ENCODE assay signal across 11 cellular contexts in genomic region chr3:130480736-130481135, GRCh38. TPM values are rescaled to one million over a fixed set of nuclear protein-coding genes. Genes with fewer than 3 reads are reported as not detected.
A peak's percentile ranks its signal among the peaks of the same experiment; 100 is the strongest.
DNase-seq lines count a peak whose midpoint lies in the region; ATAC-seq, FAIRE-seq and TF ChIP-seq lines count a peak whose summit lies in the region.
"Had no signal": no experiment of that assay in that cellular context is flagged by ENCODE, and none has a peak within 500 bp of the region (broad histone marks: within the 10 kb centered on the region; RNA-seq: fewer than 3 reads in every experiment).

No MANE protein-coding gene starts in this region.

- TF ChIP-seq CTCF in A549 (IDR thresholded peaks at IDR 0.05) = 0 out of 3 replicates have a peak, but pooled peaks have one; percentile 8

- H3K4me2 ChIP-seq in A549 = no peak overlapping the region

- TF ChIP-seq POLR2A in A549 (IDR thresholded peaks at IDR 0.05; ENCODE audit: low read length) (no peak), H54 (IDR thresholded peaks at IDR 0.05; ENCODE audit: low read depth, low read length) (no peak)

- POLR2A ChIA-PET in A549 (lab: Yijun Ruan, JAX) = no interaction called here
- POLR2A ChIA-PET in naive thymus-derived CD4-positive, alpha-beta T cell (lab: Charles Lee) = no interaction called here

- no peaks in the 10 kb centered on the region for H3K36me3 ChIP-seq in adipocyte (ENCODE audit: control insufficient read depth, insufficient read depth, low read length, severe bottlenecking)
- no peaks in the 10 kb centered on the region for H3K36me3 ChIP-seq in iPS DF 6.9 (ENCODE audit: control insufficient read depth, insufficient read depth, low read length)
- no peaks in the 10 kb centered on the region for H3K36me3 ChIP-seq in naive thymus-derived CD4-positive, alpha-beta T cell (ENCODE audit: control insufficient read depth in 2 of 3, insufficient read depth in 3 of 3, low read length in 3 of 3)

- H3K27ac ChIP-seq in A549 (no peak overlapping the region), iPS DF 6.9 (ENCODE audit: low read length) (no peak overlapping the region)
- H3K27ac ChIP-seq in naive thymus-derived CD4-positive, alpha-beta T cell (ENCODE audit: low read depth, low read length) = no peak overlapping the region

- H3K36me3 Mint-ChIP-seq in naive thymus-derived CD4-positive, alpha-beta T cell = no peaks in the 10 kb centered on the region

- WGBS in A549 (ENCODE audit: missing lambda C conversion rate) = 0% methylated on average over 4 of the region's 4 CpGs
- WGBS in iPS DF 6.9 (ENCODE audit: insufficient coverage, insufficient read length) = no CpG with 5 or more reads among the region's 4 CpGs

- DNase-seq in A549 (ENCODE audit: low read depth in 1 of 2, low spot score in 1 of 2) (peak; percentile 9 to 45), H54 (ENCODE audit: insufficient read length, low spot score) (no peak), adipocyte (ENCODE audit: low read depth) (peak; percentile 90), iPS DF 6.9 (ENCODE audit: low read depth, low spot score) (peak; percentile 35)
- DNase-seq in naive thymus-derived CD4-positive, alpha-beta T cell = no peak
- no peak for DNase-seq in activated effector memory CD4-positive, alpha-beta T cell treated with Interleukin-2 at 50 U/mL for 16 hours
- DNase-seq: SHP77 had no signal

- peaks cover 0 to 27% (median 4%) of the 10 kb centered on the region in 11 donors for H3K9me3 Mint-ChIP-seq in naive thymus-derived CD4-positive, alpha-beta T cell

- no peak overlapping the region for H3K9ac ChIP-seq in adipocyte (ENCODE audit: low read length)

- ATAC-seq in A549 (peak in 1 of 2 experiments; percentile 77; a peak in 4 of 6 replicates), GM21423 (IDR thresholded peaks at IDR 0.05; ENCODE audit: unreplicated experiment) (no peak), HG02870 (IDR thresholded peaks at IDR 0.05; ENCODE audit: unreplicated experiment) (no peak)
- no peak for ATAC-seq in naive thymus-derived CD4-positive, alpha-beta T cell

- H3K9me3 ChIP-seq in A549 (no peaks in the 10 kb centered on the region), adipocyte (ENCODE audit: control insufficient read depth, low read length) (peaks cover 5% of the 10 kb centered on the region), iPS DF 6.9 (ENCODE audit: control insufficient read depth, insufficient read depth, low read length) (no peaks in the 10 kb centered on the region)
- no peaks in the 10 kb centered on the region for H3K9me3 ChIP-seq in naive thymus-derived CD4-positive, alpha-beta T cell (ENCODE audit: control insufficient read depth in 2 of 3, low read length in 3 of 3)

- no peak overlapping the region for H3K27ac Mint-ChIP-seq in naive thymus-derived CD4-positive, alpha-beta T cell

- no peak overlapping the region for H3K4me3 ChIP-seq in A549
- H3K4me3 ChIP-seq in adipocyte (ENCODE audit: low read length) = no peak overlapping the region
- no peak overlapping the region for H3K4me3 ChIP-seq in iPS DF 6.9 (ENCODE audit: low read length)
- no peak overlapping the region for H3K4me3 ChIP-seq in naive thymus-derived CD4-positive, alpha-beta T cell (ENCODE audit: low read length)

- H3K4me3 Mint-ChIP-seq in naive thymus-derived CD4-positive, alpha-beta T cell = no peak overlapping the region

- H3K4me1 ChIP-seq in A549 (no peaks in the 10 kb centered on the region), adipocyte (ENCODE audit: control insufficient read depth, insufficient read depth, low read length) (no peaks in the 10 kb centered on the region), iPS DF 6.9 (ENCODE audit: control insufficient read depth, insufficient read depth, low read length) (no peaks in the 10 kb centered on the region)
- H3K4me1 ChIP-seq in naive thymus-derived CD4-positive, alpha-beta T cell (ENCODE audit: control insufficient read depth in 2 of 2, insufficient read depth in 2 of 2, low read length in 2 of 2) = no peaks in the 10 kb centered on the region

- no peak for TF ChIP-seq EP300 in A549 (IDR thresholded peaks at IDR 0.05)

- H3K27me3 Mint-ChIP-seq in naive thymus-derived CD4-positive, alpha-beta T cell = peaks cover 0 to 13% (median 5%) of the 10 kb centered on the region in 5 donors

- CTCF ChIA-PET in A549 (lab: Yijun Ruan, JAX) = interaction anchor here (0.7 kb wide), 2 partner anchors 413 to 707 kb away, joined by 3 read pairs; partner anchors contain the start of gene ATP2C1
- CTCF ChIA-PET in naive thymus-derived CD4-positive, alpha-beta T cell (lab: Charles Lee) = no interaction called here

- H3K27me3 ChIP-seq in adipocyte (replicated peaks; ENCODE audit: control insufficient read depth, insufficient read depth, low read length) (no peaks in the 10 kb centered on the region), iPS DF 6.9 (ENCODE audit: control insufficient read depth, insufficient read depth, low read length) (no peaks in the 10 kb centered on the region)
- H3K27me3 ChIP-seq in naive thymus-derived CD4-positive, alpha-beta T cell (ENCODE audit: control insufficient read depth in 2 of 2, insufficient read depth in 2 of 2, low read length in 2 of 2) = no peaks in the 10 kb centered on the region

- intact Hi-C loops in naive thymus-derived CD4-positive, alpha-beta T cell (cut with micrococcal nuclease) = no loop called here

- H3K4me1 Mint-ChIP-seq in naive thymus-derived CD4-positive, alpha-beta T cell = no peaks in the 10 kb centered on the region

- peak in 1 of 2 experiments; percentile 22; a peak in 1 of 5 replicates for TF ChIP-seq RAD21 in A549 (conservative IDR thresholded peaks at IDR 0.05 in 1 of 2, IDR thresholded peaks at IDR 0.05 in 1 of 2)

- FAIRE-seq in A549 (lab: Jason Lieb, UNC) (no peak), H54 (lab: Jason Lieb, UNC) (peak; percentile 23)
- FAIRE-seq: GM12891 had no signal

TF ChIP-seq in A549, 52 proteins besides CTCF, POLR2A, EP300 and RAD21:
- TF ChIP-seq SMC3 (IDR thresholded peaks at IDR 0.05) (no peak), CHD4 (IDR thresholded peaks at IDR 0.05; ENCODE audit: borderline replicate concordance) (no peak), POLR2AphosphoS2 (conservative IDR thresholded peaks at IDR 0.05; ENCODE audit: low read length) (no peak), JUNB (IDR thresholded peaks at IDR 0.05) (no peak), MAZ (IDR thresholded peaks at IDR 0.05; ENCODE audit: borderline replicate concordance, low read depth, low read length) (no peak)

RNA-seq across cellular contexts. Expression of gene COL6A6, which starts 36.2 kb away (rescaled TPM):
- not detected in 2 replicates for polyA plus RNA-seq in A549 (2011; rRNA removed)
- not detected in 2 replicates for polyA plus RNA-seq in A549 (2012; cell fraction: cytosol; rRNA removed)
- not detected in 2 replicates for polyA plus RNA-seq in A549 (2012; cell fraction: nucleus; rRNA removed)
- not detected in 3 replicates for polyA plus RNA-seq in A549 (2017; fragmentation: RNase III; extraction: RNeasy Plus Mini Kit Qiagen cat#74134 plus additional on column Dnase treatment)
- polyA minus RNA-seq in A549 (2011; rRNA and poly(A)+ RNA removed) = not detected in 2 replicates
- total RNA-seq in naive thymus-derived CD4-positive, alpha-beta T cell = under 1 TPM in 1 of 5 experiments, not detected in 4; 0.05 TPM
- polyA plus RNA-seq in naive thymus-derived CD4-positive, alpha-beta T cell = not detected
- total RNA-seq: glomerular endothelial cell had no signal

Comparison
In these comparisons a context has a peak if more than half of its experiments do, and no peak if none do; other contexts are left out.
1. DNase-seq: peak in A549 (2 of 2), adipocyte (single experiment) and iPS DF 6.9 (single experiment); none in H54 (single experiment), naive thymus-derived CD4-positive, alpha-beta T cell (0 of 9) and activated effector memory CD4-positive, alpha-beta T cell treated with Interleukin-2 at 50 U/mL for 16 hours (single experiment).